8 cellular contexts compared by ENCODE assay signal in genomic region chr5:160008877-160009590, GRCh38. TPM values are rescaled to one million over a fixed set of nuclear protein-coding genes. Genes with fewer than 3 reads are reported as not detected.
DNase-seq lines count a peak whose midpoint lies in the region; ATAC-seq, FAIRE-seq and TF ChIP-seq lines count a peak whose summit lies in the region.

Gene TTC1 (plus strand): TSS chr5:160009139. CDS start chr5:160010529, 1,390 bp downstream.

- peak within 1 kb of the TSS; percentile 16 for H3K14ac ChIP-seq in trophoblast cell (ENCODE audit: low read length)

- peak within 1 kb of the TSS; percentile 46 for H4K91ac ChIP-seq in trophoblast cell (ENCODE audit: low read depth, low read length)

- in situ Hi-C loops in transverse colon (cut with MboI; ENCODE audit: low pct_ligation_motif_present in 1 of 4, low pct_unique_long_range_greater_than_20kb in 1 of 4, low sequenced_read_pairs in 3 of 4) = loop anchor here in 1 of 4 donors (25.0 kb wide), 1 partner anchor 328 kb away; no protein-coding TSS in a partner anchor

- peak within 1 kb of the TSS; percentile 27 for H4K12ac ChIP-seq in trophoblast cell (ENCODE audit: low read depth, low read length)

- FAIRE-seq in GM12891 (lab: Jason Lieb, UNC) = peak; percentile 100

- peak within 1 kb of the TSS; percentile 55 to 97 (median 82) for H3K4me3 ChIP-seq in adrenal gland
- H3K4me3 ChIP-seq in trophoblast cell (ENCODE audit: low read depth, low read length) = peak within 1 kb of the TSS; percentile 84
- peak within 1 kb of the TSS; percentile 71 to 89 (median 79) for H3K4me3 ChIP-seq in transverse colon

- intact Hi-C loops in adrenal gland (cut with DNase I) = no loop called here
- intact Hi-C loops in cardiac septum (cut with DNase I) = no loop called here
- intact Hi-C loops in transverse colon (cut with DNase I; ENCODE audit: low total_unique reads) = no loop called here

- H3K9me3 ChIP-seq in adrenal gland (replicated peaks in 1 of 3) = no peaks in the 10 kb centered on the region
- no peaks in the 10 kb centered on the region for H3K9me3 ChIP-seq in trophoblast cell (ENCODE audit: insufficient read depth, low read depth, low read length)
- no peaks in the 10 kb centered on the region for H3K9me3 ChIP-seq in transverse colon

- H2BK5ac ChIP-seq in trophoblast cell (ENCODE audit: low read depth, low read length, poor library complexity) = peak within 1 kb of the TSS; percentile 7

- H3K4me1 ChIP-seq in adrenal gland (replicated peaks in 1 of 2) (peaks cover 6 to 23% of the 10 kb centered on the region in 2 donors), trophoblast cell (ENCODE audit: control insufficient read depth in 1 of 2, insufficient read depth in 2 of 2, low read length in 2 of 2) (peaks cover 3 to 6% of the 10 kb centered on the region in 2 experiments), transverse colon (peaks cover 15 to 43% (median 36%) of the 10 kb centered on the region in 4 donors)

- WGBS in adrenal gland, 4 donors = 0 to 1% (median 0%) methylated on average over 27 to 31 of the region's 31 CpGs
- WGBS in trophoblast cell (ENCODE audit: extremely low coverage, insufficient coverage, insufficient read length) = no CpG with 5 or more reads among the region's 31 CpGs
- 0 to 1% methylated on average over 14 to 31 of the region's 31 CpGs for WGBS in transverse colon (ENCODE audit: low coverage in 1 of 2), 2 donors

- peak within 1 kb of the TSS; percentile 1 for H2AK5ac ChIP-seq in trophoblast cell (ENCODE audit: low read length)

- TF ChIP-seq EP300 in transverse colon (IDR thresholded peaks at IDR 0.05; ENCODE audit: low read depth) = peak; percentile 37

- H3K79me1 ChIP-seq in trophoblast cell (ENCODE audit: low read length) = no peaks in the 10 kb centered on the region

- H3K4me2 ChIP-seq in trophoblast cell (ENCODE audit: low read length) = peak within 1 kb of the TSS; percentile 83

- DNase-seq in GM12891 (ENCODE audit: insufficient read length, low spot score) = peak; percentile 75
- DNase-seq in NCI-H1436 (lab: John Stamatoyannopoulos, UW) = peak; percentile 98
- peak; percentile 92 for DNase-seq in T follicular helper cell (ENCODE audit: low read depth)
- DNase-seq in adrenal gland = peak; percentile 95 to 99 (median 98)
- DNase-seq in cardiac septum (ENCODE audit: low spot score) = peak; percentile 97
- DNase-seq in trophoblast cell = peak; percentile 98 to 100
- DNase-seq in transverse colon = peak; percentile 97

- no peak within 1 kb of the TSS for H2BK120ac ChIP-seq in trophoblast cell (ENCODE audit: insufficient read depth, low read length, poor library complexity)

- TF ChIP-seq CTCF in adrenal gland (IDR thresholded peaks at IDR 0.05) = peak in 1 of 6 experiments; percentile 7
- TF ChIP-seq CTCF in transverse colon (IDR thresholded peaks at IDR 0.05) = no peak

- ATAC-seq in HG02798 (IDR thresholded peaks at IDR 0.05; ENCODE audit: poor library complexity, unreplicated experiment) = peak; percentile 100

- H3K36me3 ChIP-seq in adrenal gland (replicated peaks in 1 of 2) (peaks cover 0 to 25% of the 10 kb centered on the region in 2 donors), trophoblast cell (ENCODE audit: control insufficient read depth in 1 of 2, insufficient read depth in 2 of 2, low read length in 2 of 2) (peaks cover 4 to 5% of the 10 kb centered on the region in 2 experiments), transverse colon (peaks cover 0 to 13% (median 0%) of the 10 kb centered on the region in 4 donors)

- H3K27me3 ChIP-seq in adrenal gland = no peaks in the 10 kb centered on the region
- H3K27me3 ChIP-seq in trophoblast cell (ENCODE audit: insufficient read depth, low read length) = no peaks in the 10 kb centered on the region
- H3K27me3 ChIP-seq in transverse colon = no peaks in the 10 kb centered on the region

- H3K4ac ChIP-seq in trophoblast cell (ENCODE audit: low read depth, low read length) = peak within 1 kb of the TSS; percentile 68

- H3K18ac ChIP-seq in trophoblast cell (ENCODE audit: low read length) = peak within 1 kb of the TSS; percentile 20

- peak within 1 kb of the TSS; percentile 77 for H2AFZ ChIP-seq in trophoblast cell (ENCODE audit: insufficient read depth, low read length, poor library complexity)

- H3K79me2 ChIP-seq in trophoblast cell (ENCODE audit: control insufficient read depth, insufficient read depth, low read length, poor library complexity) = peaks cover 5% of the 10 kb centered on the region

- peak within 1 kb of the TSS; percentile 78 to 93 (median 85) for H3K27ac ChIP-seq in adrenal gland
- no peak within 1 kb of the TSS for H3K27ac ChIP-seq in trophoblast cell (ENCODE audit: low read depth, low read length)
- H3K27ac ChIP-seq in transverse colon = peak within 1 kb of the TSS; percentile 89 to 95 (median 92)

- TF ChIP-seq POLR2A in GM12891 (IDR thresholded peaks at IDR 0.05; ENCODE audit: low read depth, low read length) = peak; percentile 98
- peak; percentile 77 to 98 for TF ChIP-seq POLR2A in adrenal gland (IDR thresholded peaks at IDR 0.05)
- TF ChIP-seq POLR2A in transverse colon (IDR thresholded peaks at IDR 0.05) = peak; percentile 95

- peak within 1 kb of the TSS; percentile 89 for H4K8ac ChIP-seq in trophoblast cell (ENCODE audit: low read depth, low read length)

- H2BK12ac ChIP-seq in trophoblast cell (ENCODE audit: low read length) = no peak within 1 kb of the TSS

- H3K9ac ChIP-seq in trophoblast cell (ENCODE audit: low read length) = peak within 1 kb of the TSS; percentile 78

- no peak within 1 kb of the TSS for H3K23ac ChIP-seq in trophoblast cell (ENCODE audit: low read length)

TF ChIP-seq in GM12891, 5 proteins besides CTCF, POLR2A, EP300 and RAD21:
- TF ChIP-seq SPI1 (IDR thresholded peaks at IDR 0.05; ENCODE audit: low read depth, low read length) (peak; percentile 75), TAF1 (IDR thresholded peaks at IDR 0.05; ENCODE audit: low read depth, low read length) (peak; percentile 92), POU2F2 (IDR thresholded peaks at IDR 0.05; ENCODE audit: low read depth, low read length) (no peak), POLR2AphosphoS5 (IDR thresholded peaks at IDR 0.05; ENCODE audit: low read depth, low read length) (peak; percentile 98)

RNA-seq across cellular contexts. Expression of gene TTC1, which starts in this region (rescaled TPM):
- 65.9 TPM for polyA plus RNA-seq in GM12891 (2012; ENCODE audit: low read depth, missing spikeins)
- total RNA-seq in adrenal gland (10 to 100 TPM; 34.4 to 59.6 (median 47.5) TPM), cardiac septum (67.7 TPM), transverse colon (10 to 100 TPM in 3 of 4 donors, 1 to 10 TPM in 1; 5.8 to 42.2 (median 24.8) TPM)
- 100 to 1,000 TPM in 1 of 3 donors, 10 to 100 TPM in 2; 32.7 to 131 (median 34.5) TPM for polyA plus RNA-seq in adrenal gland
- 61.8 and 63.9 TPM in 2 replicates for polyA plus RNA-seq in trophoblast cell (2013)
